24 cellular contexts compared by ENCODE assay signal in genomic region chr7:37524056-37524455, GRCh38.
"Had no signal": no experiment of that assay in that cellular context is flagged by ENCODE, and none has a peak within 500 bp of the region (broad histone marks: within the 10 kb centered on the region; RNA-seq: fewer than 3 reads in every experiment).

No MANE protein-coding gene starts in this region.

- H3K36me3 ChIP-seq: SJCRH30 had no signal

- H3K9me3 Mint-ChIP-seq: IgD-negative memory B cell had no signal

- ATAC-seq: K562, Right ventricle myocardium inferior, SK-N-SH treated with all-trans-retinoic acid at 6 μM for 48 hours had no signal

- H3K4me1 Mint-ChIP-seq: IgD-negative memory B cell had no signal

- H3K27ac Mint-ChIP-seq: IgD-negative memory B cell had no signal

- DNase-seq: Kasumi-1, MV-4-11, NCI-H1092, NCI-H1105 treated with DMSO at 0.1 percent for 48 hours, NCI-H1417 treated with DMSO at 0.1 percent for 48 hours, NCI-H146, NCI-H1694 treated with DMSO at 0.1 percent for 48 hours, NCI-H1930, NCI-H2081, NCI-H2107, NCI-H226, NCI-H510A, NCI-H524 treated with DMSO at 0.1 percent for 48 hours, NCI-H69, NCI-H774, SHP77 treated with DMSO at 0.1 percent for 48 hours, SJCRH30 had no signal

- H3K4me2 ChIP-seq: KMS-11 had no signal

- H3K27me3 ChIP-seq: SJCRH30 had no signal

- H3K4me3 ChIP-seq: K562, SJCRH30 had no signal

- H3K27ac ChIP-seq: HL-60, KMS-11, RWPE1, SJCRH30 had no signal

- H3K4me3 Mint-ChIP-seq: IgD-negative memory B cell had no signal

- H3K9me3 ChIP-seq: SJCRH30 had no signal

- H3K9ac ChIP-seq: KMS-11 had no signal

- H3K4me1 ChIP-seq: SJCRH30 had no signal
